Comparison of ENCODE assay signal across 1 cellular context in genomic region chr2:213232649-213233437, GRCh38.
A peak's percentile ranks its signal among the peaks of the same experiment; 100 is the strongest.
TF ChIP-seq lines count a peak whose summit lies in the region.

No MANE protein-coding gene starts in this region.

TF ChIP-seq in GM12878, 131 proteins besides CTCF, POLR2A, EP300 and RAD21 (continued from another document and continues in another):
- TF ChIP-seq IKZF1 (conservative IDR thresholded peaks at IDR 0.05) (peak; percentile 85), BCLAF1 (IDR thresholded peaks at IDR 0.05) (no peak), TBL1XR1 (IDR thresholded peaks at IDR 0.05; ENCODE audit: low read depth, low read length) (peak; percentile 27; the same call in 1 of the 2 replicates), MYC (IDR thresholded peaks at IDR 0.05; ENCODE audit: insufficient read depth, insufficient read length, insufficient replicate concordance, low read length, severe bottlenecking) (no peak), MEF2B (IDR thresholded peaks at IDR 0.05; ENCODE audit: partially characterized antibody, poor library complexity, severe bottlenecking) (peak; percentile 100), BMI1 (IDR thresholded peaks at IDR 0.05; ENCODE audit: borderline replicate concordance) (peak; percentile 64), IRF4 (IDR thresholded peaks at IDR 0.05; ENCODE audit: low read depth, low read length) (peak; percentile 83), SMAD1 (IDR thresholded peaks at IDR 0.05; ENCODE audit: low read depth, partially characterized antibody) (peak; percentile 98), FOS (IDR thresholded peaks at IDR 0.05; ENCODE audit: borderline replicate concordance, extremely low read depth, insufficient read length) (no peak), ZNF687 (IDR thresholded peaks at IDR 0.05) (peak; percentile 37), BCL3 (IDR thresholded peaks at IDR 0.05; ENCODE audit: borderline replicate concordance, insufficient read depth, low read depth, low read length, poor library complexity, severe bottlenecking) (peak; percentile 100), CHD4 (IDR thresholded peaks at IDR 0.05) (no peak), ATF2 (IDR thresholded peaks at IDR 0.05; ENCODE audit: low read length) (peak; percentile 100), JUNB (IDR thresholded peaks at IDR 0.05) (peak; percentile 50; the same call in 1 of the 2 replicates), TAF1 (IDR thresholded peaks at IDR 0.05; ENCODE audit: borderline replicate concordance, low read depth, low read length) (peak; percentile 78), RCOR1 (conservative IDR thresholded peaks at IDR 0.05; ENCODE audit: low read depth, low read length) (no peak; the same call in 1 of the 2 replicates), ESRRA (IDR thresholded peaks at IDR 0.05; ENCODE audit: low read length) (no peak), MYB (IDR thresholded peaks at IDR 0.05; ENCODE audit: borderline replicate concordance, low read depth, low read length) (peak; percentile 97), SREBF1 (IDR thresholded peaks at IDR 0.05; ENCODE audit: low read length) (no peak; the same call in 1 of the 2 replicates), KAT2A (conservative IDR thresholded peaks at IDR 0.05; ENCODE audit: control insufficient read depth, low read depth, low read length) (no peak), CBX5 (IDR thresholded peaks at IDR 0.05; ENCODE audit: low read depth) (peak; percentile 97), KLF5 (IDR thresholded peaks at IDR 0.05; ENCODE audit: partially characterized antibody) (peak; percentile 87), HSF1 (IDR thresholded peaks at IDR 0.05; ENCODE audit: low read depth, low read length) (no peak), ETV6 (conservative IDR thresholded peaks at IDR 0.05 in 1 of 2, IDR thresholded peaks at IDR 0.05 in 1 of 2; ENCODE audit: borderline replicate concordance in 1 of 2, low read depth in 1 of 2) (peak in 1 of 2 experiments; percentile 64; a peak in 2 of 4 replicates), FOXM1 (IDR thresholded peaks at IDR 0.05; ENCODE audit: low read depth, low read length) (peak; percentile 99), POU2F2 (IDR thresholded peaks at IDR 0.05; ENCODE audit: borderline replicate concordance, low read depth, low read length) (peak; percentile 89), SRF (IDR thresholded peaks at IDR 0.05; ENCODE audit: low read depth in 2 of 2, low read length in 2 of 2) (no peak), ZBTB11 (CRISPR knock-in tag; IDR thresholded peaks at IDR 0.05) (no peak), RFX5 (IDR thresholded peaks at IDR 0.05; ENCODE audit: low read depth, low read length) (no peak), DPF2 (IDR thresholded peaks at IDR 0.05) (peak; percentile 55), MTA3 (IDR thresholded peaks at IDR 0.05; ENCODE audit: borderline replicate concordance, low read length) (no peak), MAX (IDR thresholded peaks at IDR 0.05; ENCODE audit: low read depth, low read length) (no peak), STAT3 (IDR thresholded peaks at IDR 0.05; ENCODE audit: low read depth, low read length) (no peak), FOXK2 (IDR thresholded peaks at IDR 0.05) (no peak), RAD51 (IDR thresholded peaks at IDR 0.05) (peak; percentile 55; the same call in 1 of the 2 replicates), SREBF2 (IDR thresholded peaks at IDR 0.05; ENCODE audit: low read length) (no peak), EED (IDR thresholded peaks at IDR 0.05; ENCODE audit: low read depth) (peak; percentile 92), PBX3 (IDR thresholded peaks at IDR 0.05; ENCODE audit: insufficient replicate concordance, low read depth, low read length) (no peak), ZNF207 (IDR thresholded peaks at IDR 0.05; ENCODE audit: borderline replicate concordance) (peak; percentile 87), HCFC1 (IDR thresholded peaks at IDR 0.05; ENCODE audit: low read length) (no peak; the same call in 1 of the 2 replicates), BCL11A (IDR thresholded peaks at IDR 0.05; ENCODE audit: low read depth, low read length) (peak; percentile 95), SMC3 (IDR thresholded peaks at IDR 0.05; ENCODE audit: borderline replicate concordance, low read length) (peak; percentile 8; the same call in 1 of the 2 replicates), TARDBP (IDR thresholded peaks at IDR 0.05; ENCODE audit: borderline replicate concordance) (no peak), ZNF217 (IDR thresholded peaks at IDR 0.05) (no peak; the same call in 1 of the 2 replicates), CHD2 (IDR thresholded peaks at IDR 0.05; ENCODE audit: borderline replicate concordance, low read depth, low read length) (no peak; the same call in 1 of the 2 replicates)
